22 cellular contexts compared by ENCODE assay signal in the genomic region with DNA sequence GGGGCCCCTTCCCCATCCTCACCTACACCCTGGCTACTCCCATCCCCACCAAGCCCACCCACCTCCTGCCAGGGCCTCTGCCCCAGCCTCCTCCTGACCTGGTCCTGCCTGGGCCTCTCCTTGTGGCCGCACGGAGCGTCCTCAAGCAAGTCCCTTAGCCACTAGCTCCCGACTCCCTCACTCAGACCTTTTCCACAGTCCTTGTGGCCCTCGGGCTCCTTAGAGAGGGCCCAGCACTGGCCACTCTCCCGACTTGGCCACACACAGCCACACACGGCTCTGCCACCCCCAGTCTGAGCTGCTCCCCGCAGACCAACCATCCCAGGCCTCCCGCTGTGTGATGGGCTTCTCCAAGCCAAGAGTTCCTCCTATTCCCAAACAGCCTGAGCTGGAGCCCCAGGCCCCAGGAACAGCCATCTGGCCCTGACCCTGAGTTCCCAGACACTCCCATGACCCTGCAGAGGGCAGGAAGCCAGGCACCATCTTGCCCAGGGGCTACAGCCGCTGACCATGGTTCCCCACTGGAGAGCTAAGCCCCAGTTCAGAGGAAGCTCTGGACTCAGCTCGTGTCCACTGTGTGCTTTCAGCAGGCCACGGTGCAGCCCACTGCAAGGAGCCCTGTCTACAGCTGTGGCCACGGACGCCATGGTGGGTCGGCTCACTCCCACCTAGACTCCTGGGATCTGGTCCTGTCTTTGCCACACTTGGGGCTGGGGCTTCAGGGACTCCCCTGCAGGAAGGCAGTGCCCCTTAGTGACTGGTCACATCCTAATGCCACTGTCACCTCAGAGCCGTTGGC. TPM values are rescaled to one million over a fixed set of nuclear protein-coding genes. Genes with fewer than 3 reads are reported as not detected.
DNase-seq lines count a peak whose midpoint lies in the region; ATAC-seq and TF ChIP-seq lines count a peak whose summit lies in the region.
"Had no signal": no experiment of that assay in that cellular context is flagged by ENCODE, and none has a peak within 500 bp of the region (broad histone marks: within the 10 kb centered on the region; RNA-seq: fewer than 3 reads in every experiment).

No MANE protein-coding gene starts in this region.

- no peak for TF ChIP-seq CTCF in CD8-positive, alpha-beta T cell (IDR thresholded peaks at IDR 0.05)

- no peak overlapping the region for H2BK12ac ChIP-seq in trophoblast cell (ENCODE audit: low read length)

- no peaks in the 10 kb centered on the region for H3K27me3 ChIP-seq in CD8-positive, alpha-beta T cell (ENCODE audit: insufficient read depth, low read length)
- no peaks in the 10 kb centered on the region for H3K27me3 ChIP-seq in trophoblast cell (ENCODE audit: insufficient read depth, low read length)
- H3K27me3 ChIP-seq: BE2C had no signal

- no peak overlapping the region for H2AK5ac ChIP-seq in trophoblast cell (ENCODE audit: low read length)

- H3K27me3 Mint-ChIP-seq in T-helper 1 cell treated with Interleukin-12 subunit alpha and Interleukin-12 subunit beta and Interleukin-4 antibody, amounts not matched to agents 30 μg/mL and 1 μg/mL, for 36 hours (ENCODE audit: low read depth), result no peaks in the 10 kb centered on the region
- no peaks in the 10 kb centered on the region for H3K27me3 Mint-ChIP-seq in CD8-positive, alpha-beta T cell (ENCODE audit: low read depth)
- H3K27me3 Mint-ChIP-seq in activated T-helper 1 cell treated with anti-CD3 and anti-CD28 coated beads, Interleukin-12 subunit alpha, Interleukin-12 subunit beta, Interleukin-2, Interleukin-4 antibody, amounts not matched to agents 30 ng/mL and 10 ng/mL and 1 ng/mL, durations not matched to agents 14 hours and 24 hours and 36 hours (ENCODE audit: insufficient read depth), result no peaks in the 10 kb centered on the region
- H3K27me3 Mint-ChIP-seq: CD8-positive, alpha-beta memory T cell had no signal

- POLR2A ChIA-PET in CD8-positive, alpha-beta T cell (lab: Charles Lee), result no interaction called here

- peaks cover 38% of the 10 kb centered on the region for H3K36me3 Mint-ChIP-seq in T-helper 1 cell treated with Interleukin-12 subunit alpha and Interleukin-12 subunit beta and Interleukin-4 antibody, amounts not matched to agents 30 μg/mL and 1 μg/mL, for 36 hours (ENCODE audit: low read depth)
- H3K36me3 Mint-ChIP-seq in CD8-positive, alpha-beta T cell, result peaks cover 58% of the 10 kb centered on the region
- H3K36me3 Mint-ChIP-seq in activated T-helper 1 cell treated with anti-CD3 and anti-CD28 coated beads, Interleukin-12 subunit alpha, Interleukin-12 subunit beta, Interleukin-2, Interleukin-4 antibody, amounts not matched to agents 30 ng/mL and 10 ng/mL and 1 ng/mL, durations not matched to agents 14 hours and 24 hours and 36 hours (ENCODE audit: low read depth), result peaks cover 23% of the 10 kb centered on the region

- H3K4me3 Mint-ChIP-seq in T-helper 1 cell treated with Interleukin-12 subunit alpha and Interleukin-12 subunit beta and Interleukin-4 antibody, amounts not matched to agents 30 μg/mL and 1 μg/mL, for 36 hours, result no peak overlapping the region
- H3K4me3 Mint-ChIP-seq in CD8-positive, alpha-beta T cell, result no peak overlapping the region
- no peak overlapping the region for H3K4me3 Mint-ChIP-seq in activated T-helper 1 cell treated with anti-CD3 and anti-CD28 coated beads, Interleukin-12 subunit alpha, Interleukin-12 subunit beta, Interleukin-2, Interleukin-4 antibody, amounts not matched to agents 30 ng/mL and 10 ng/mL and 1 ng/mL, durations not matched to agents 14 hours and 24 hours and 36 hours
- H3K4me3 Mint-ChIP-seq: GM23338 had no signal

- peaks cover 25% of the 10 kb centered on the region for H3K36me3 ChIP-seq in CD8-positive, alpha-beta T cell (ENCODE audit: insufficient read depth, low read length)
- H3K36me3 ChIP-seq in trophoblast cell (ENCODE audit: control insufficient read depth in 1 of 2, insufficient read depth in 2 of 2, low read length in 2 of 2), result peaks cover 40 to 50% of the 10 kb centered on the region in 2 experiments

- H2AFZ ChIP-seq in trophoblast cell (ENCODE audit: insufficient read depth, low read length, poor library complexity), result no peak overlapping the region
- H2AFZ ChIP-seq: GM23338 had no signal

- peak overlapping the region; percentile 50 for H3K27ac Mint-ChIP-seq in T-helper 1 cell treated with Interleukin-12 subunit alpha and Interleukin-12 subunit beta and Interleukin-4 antibody, amounts not matched to agents 30 μg/mL and 1 μg/mL, for 36 hours
- peak overlapping the region; percentile 75 for H3K27ac Mint-ChIP-seq in CD8-positive, alpha-beta T cell
- peak overlapping the region; percentile 44 for H3K27ac Mint-ChIP-seq in activated T-helper 1 cell treated with anti-CD3 and anti-CD28 coated beads, Interleukin-12 subunit alpha, Interleukin-12 subunit beta, Interleukin-2, Interleukin-4 antibody, amounts not matched to agents 30 ng/mL and 10 ng/mL and 1 ng/mL, durations not matched to agents 14 hours and 24 hours and 36 hours
- H3K27ac Mint-ChIP-seq: GM23338 had no signal

- no peak overlapping the region for H3K4ac ChIP-seq in trophoblast cell (ENCODE audit: low read depth, low read length)

- peak overlapping the region; percentile 56 for H4K12ac ChIP-seq in trophoblast cell (ENCODE audit: low read depth, low read length)

- no peak for ATAC-seq in CD8-positive, alpha-beta T cell
- no peak for ATAC-seq in HG03097 (IDR thresholded peaks at IDR 0.05; ENCODE audit: low FRiP score, unreplicated experiment)
- ATAC-seq: GM23338 had no signal

- intact Hi-C loops in CD8-positive, alpha-beta T cell (cut with DNase I, micrococcal nuclease), result no loop called here
- intact Hi-C loops in activated T-helper 1 cell treated with anti-CD3 and anti-CD28 coated beads, Interleukin-12 subunit alpha, Interleukin-12 subunit beta, Interleukin-2, Interleukin-4 antibody, amounts not matched to agents 30 ng/mL and 10 ng/mL and 1 ng/mL, durations not matched to agents 14 hours and 24 hours and 36 hours (cut with micrococcal nuclease), result no loop called here

- no peaks in the 10 kb centered on the region for H3K9me3 Mint-ChIP-seq in T-helper 1 cell treated with Interleukin-12 subunit alpha and Interleukin-12 subunit beta and Interleukin-4 antibody, amounts not matched to agents 30 μg/mL and 1 μg/mL, for 36 hours
- no peaks in the 10 kb centered on the region for H3K9me3 Mint-ChIP-seq in CD8-positive, alpha-beta T cell
- no peaks in the 10 kb centered on the region for H3K9me3 Mint-ChIP-seq in activated T-helper 1 cell treated with anti-CD3 and anti-CD28 coated beads, Interleukin-12 subunit alpha, Interleukin-12 subunit beta, Interleukin-2, Interleukin-4 antibody, amounts not matched to agents 30 ng/mL and 10 ng/mL and 1 ng/mL, durations not matched to agents 14 hours and 24 hours and 36 hours
- H3K9me3 Mint-ChIP-seq: CD8-positive, alpha-beta memory T cell; GM23338 had no signal

- no peak overlapping the region for H3K27ac ChIP-seq in CD8-positive, alpha-beta T cell (ENCODE audit: low read depth, low read length)
- no peak overlapping the region for H3K27ac ChIP-seq in trophoblast cell (ENCODE audit: low read depth, low read length)
- H3K27ac ChIP-seq: 22Rv1, HL-60, KMS-11 had no signal

- no peak for DNase-seq in T-helper 1 cell
- no peak for DNase-seq in CD8-positive, alpha-beta T cell
- no peak for DNase-seq in activated T-helper 1 cell treated with anti-CD3 and anti-CD28 coated beads, Interleukin-12 subunit alpha, Interleukin-12 subunit beta, Interleukin-2, Interleukin-4 antibody, amounts not matched to agents 30 ng/mL and 10 ng/mL and 1 ng/mL, durations not matched to agents 14 hours and 24 hours and 36 hours (ENCODE audit: low spot score)
- DNase-seq in trophoblast cell, result no peak
- DNase-seq in DMS153 treated with DMSO at 0.1 percent for 48 hours (lab: John Stamatoyannopoulos, UW; ENCODE audit: unreplicated experiment), result no peak
- DNase-seq in stimulated activated CD4-positive, alpha-beta T cell treated with anti-CD3 and anti-CD28 coated beads, Interleukin-15, amount 100 ng/mL, for 24 hours, result no peak
- DNase-seq: BE2C; CD8-positive, alpha-beta memory T cell; NCI-H1048; NCI-H1436 treated with DMSO at 0.1 percent for 48 hours; NCI-H2029 treated with DMSO at 0.1 percent for 48 hours; NCI-H2171 treated with DMSO at 0.1 percent for 48 hours; NCI-H446 treated with DMSO at 0.1 percent for 48 hours; NK-92 treated with Interleukin-12 subunit alpha and Interleukin-12 subunit beta, amount 100 ng/mL, for 24 hours; OCI-M1; SIG-M5 had no signal

- H3K9ac ChIP-seq in trophoblast cell (ENCODE audit: low read length), result no peak overlapping the region
- H3K9ac ChIP-seq: KMS-11 had no signal

- H3K18ac ChIP-seq in trophoblast cell (ENCODE audit: low read length), result no peak overlapping the region

- no peak overlapping the region for H4K8ac ChIP-seq in trophoblast cell (ENCODE audit: low read depth, low read length)

- peaks cover 7% of the 10 kb centered on the region for H3K4me1 Mint-ChIP-seq in T-helper 1 cell treated with Interleukin-12 subunit alpha and Interleukin-12 subunit beta and Interleukin-4 antibody, amounts not matched to agents 30 μg/mL and 1 μg/mL, for 36 hours (ENCODE audit: low read depth)
- H3K4me1 Mint-ChIP-seq in CD8-positive, alpha-beta T cell (ENCODE audit: low read depth), result peaks cover 19% of the 10 kb centered on the region
- H3K4me1 Mint-ChIP-seq in activated T-helper 1 cell treated with anti-CD3 and anti-CD28 coated beads, Interleukin-12 subunit alpha, Interleukin-12 subunit beta, Interleukin-2, Interleukin-4 antibody, amounts not matched to agents 30 ng/mL and 10 ng/mL and 1 ng/mL, durations not matched to agents 14 hours and 24 hours and 36 hours (ENCODE audit: low read depth), result peaks cover 8% of the 10 kb centered on the region

- no peaks in the 10 kb centered on the region for H3K79me2 ChIP-seq in trophoblast cell (ENCODE audit: control insufficient read depth, insufficient read depth, low read length, poor library complexity)

- no peak overlapping the region for H3K23ac ChIP-seq in trophoblast cell (ENCODE audit: low read length)

- H3K4me3 ChIP-seq in CD8-positive, alpha-beta T cell (ENCODE audit: low read depth, low read length), result no peak overlapping the region
- H3K4me3 ChIP-seq in trophoblast cell (ENCODE audit: low read depth, low read length), result no peak overlapping the region
- H3K4me3 ChIP-seq: GM23338 had no signal

- no peak overlapping the region for H3K14ac ChIP-seq in trophoblast cell (ENCODE audit: low read length)

- H2BK120ac ChIP-seq in trophoblast cell (ENCODE audit: insufficient read depth, low read length, poor library complexity), result no peak overlapping the region

- peaks cover 16% of the 10 kb centered on the region for H3K4me1 ChIP-seq in CD8-positive, alpha-beta T cell (ENCODE audit: insufficient read depth, low read length)
- no peaks in the 10 kb centered on the region for H3K4me1 ChIP-seq in trophoblast cell (ENCODE audit: control insufficient read depth in 1 of 2, insufficient read depth in 2 of 2, low read length in 2 of 2)
- H3K4me1 ChIP-seq: BE2C had no signal

- no peaks in the 10 kb centered on the region for H3K79me1 ChIP-seq in trophoblast cell (ENCODE audit: low read length)

- H4K91ac ChIP-seq in trophoblast cell (ENCODE audit: low read depth, low read length), result no peak overlapping the region

- no CpG with 5 or more reads among the region's 16 CpGs for WGBS in trophoblast cell (ENCODE audit: extremely low coverage, insufficient coverage, insufficient read length)

- CTCF ChIA-PET in CD8-positive, alpha-beta T cell (lab: Charles Lee), result interaction anchor here (3.1 kb wide), 1 partner anchor 76 kb away, joined by 11 read pairs; no protein-coding TSS in a partner anchor

- no peak overlapping the region for H2BK5ac ChIP-seq in trophoblast cell (ENCODE audit: low read depth, low read length, poor library complexity)

- no peak overlapping the region for H3K4me2 ChIP-seq in trophoblast cell (ENCODE audit: low read length)
- H3K4me2 ChIP-seq: GM23338, KMS-11 had no signal

- H3K9me3 ChIP-seq in CD8-positive, alpha-beta T cell (ENCODE audit: low read length), result no peaks in the 10 kb centered on the region
- H3K9me3 ChIP-seq in trophoblast cell (ENCODE audit: insufficient read depth, low read depth, low read length), result peaks cover 2% of the 10 kb centered on the region
- H3K9me3 ChIP-seq: BE2C had no signal

RNA-seq across cellular contexts. Expression of a gene that starts 7.0 kb away (rescaled TPM):
- 10 to 100 TPM; 45.2 to 48.6 TPM for total RNA-seq in CD8-positive, alpha-beta T cell
- 46.8 and 47.6 TPM in 2 replicates for total RNA-seq in activated T-helper 1 cell treated with anti-CD3 and anti-CD28 coated beads, Interleukin-12 subunit alpha, Interleukin-12 subunit beta, Interleukin-2, Interleukin-4 antibody, amounts not matched to agents 30 ng/mL and 10 ng/mL and 1 ng/mL, durations not matched to agents 14 hours and 24 hours and 36 hours
- 8.8 and 9.7 TPM in 2 replicates for polyA plus RNA-seq in trophoblast cell (2013)

RNA-seq across cellular contexts. Expression of a gene that starts 32.3 kb away (rescaled TPM):
- total RNA-seq in CD8-positive, alpha-beta T cell, result 10 to 100 TPM; 35.2 to 38.7 TPM
- total RNA-seq in activated T-helper 1 cell treated with anti-CD3 and anti-CD28 coated beads, Interleukin-12 subunit alpha, Interleukin-12 subunit beta, Interleukin-2, Interleukin-4 antibody, amounts not matched to agents 30 ng/mL and 10 ng/mL and 1 ng/mL, durations not matched to agents 14 hours and 24 hours and 36 hours, result 72.3 and 75.4 TPM in 2 replicates
- polyA plus RNA-seq in trophoblast cell (2013), result 19.1 and 19.8 TPM in 2 replicates

RNA-seq across cellular contexts. Expression of a gene that starts 55.1 kb away (rescaled TPM):
- 100 to 1,000 TPM; 296 to 301 TPM for total RNA-seq in CD8-positive, alpha-beta T cell
- 408 and 425 TPM in 2 replicates for total RNA-seq in activated T-helper 1 cell treated with anti-CD3 and anti-CD28 coated beads, Interleukin-12 subunit alpha, Interleukin-12 subunit beta, Interleukin-2, Interleukin-4 antibody, amounts not matched to agents 30 ng/mL and 10 ng/mL and 1 ng/mL, durations not matched to agents 14 hours and 24 hours and 36 hours
- 220 and 228 TPM in 2 replicates for polyA plus RNA-seq in trophoblast cell (2013)
